26 cellular contexts compared by ENCODE assay signal in genomic region chr5:175715627-175716522, GRCh38. TPM values are rescaled to one million over a fixed set of nuclear protein-coding genes. Genes with fewer than 3 reads are reported as not detected.
"Had no signal": no experiment of that assay in that cellular context is flagged by ENCODE, and none has a peak within 500 bp of the region (broad histone marks: within the 10 kb centered on the region; RNA-seq: fewer than 3 reads in every experiment).

No MANE protein-coding gene starts in this region.

- H3K4me3 Mint-ChIP-seq: activated CD4-positive, alpha-beta T cell treated with anti-CD3 and anti-CD28 coated beads, Interleukin-2, amount 10 ng/mL, durations not matched to agents 7 days and 5 days; activated CD8-positive, alpha-beta T cell treated with anti-CD3 and anti-CD28 coated beads, Interleukin-2, amount 10 ng/mL, durations not matched to agents 7 days and 5 days; activated naive CD4-positive, alpha-beta T cell treated with anti-CD3 and anti-CD28 coated beads, Interleukin-2, amount 50 U/mL, for 24 hours; activated T-cell treated with anti-CD3 and anti-CD28 coated beads, Interleukin-2, amount 50 U/mL, for 4 hours; nephron progenitor cell; stimulated activated naive CD8-positive, alpha-beta T cell treated with anti-CD3 and anti-CD28 coated beads, Interleukin-15, amount 100 ng/mL, for 72 hours; T-helper 2 cell treated with Interferon-gamma antibody and Interleukin-4, amounts not matched to agents 5 μg/mL and 100 μg/mL, for 36 hours had no signal

- ATAC-seq: activated CD8-positive, alpha-beta T cell treated with anti-CD3 and anti-CD28 coated beads, Interleukin-2, amount 10 ng/mL, durations not matched to agents 7 days and 5 days; activated T-cell treated with anti-CD3 and anti-CD28 coated beads, Interleukin-2, amount 50 U/mL, for 4 hours; body of pancreas; foreskin keratinocyte; left lobe of liver; stimulated activated naive CD8-positive, alpha-beta T cell treated with anti-CD3 and anti-CD28 coated beads, Interleukin-15, amount 100 ng/mL, for 72 hours had no signal

- H3K27me3 ChIP-seq: body of pancreas, colonic mucosa, foreskin keratinocyte, upper lobe of left lung had no signal

- H3K27ac Mint-ChIP-seq: activated CD4-positive, alpha-beta T cell treated with anti-CD3 and anti-CD28 coated beads, Interleukin-2, amount 10 ng/mL, durations not matched to agents 7 days and 5 days; activated CD8-positive, alpha-beta T cell treated with anti-CD3 and anti-CD28 coated beads, Interleukin-2, amount 10 ng/mL, durations not matched to agents 7 days and 5 days; activated naive CD4-positive, alpha-beta T cell treated with anti-CD3 and anti-CD28 coated beads, Interleukin-2, amount 50 U/mL, for 24 hours; nephron progenitor cell; stimulated activated naive CD8-positive, alpha-beta T cell treated with anti-CD3 and anti-CD28 coated beads, Interleukin-15, amount 100 ng/mL, for 72 hours; T-helper 2 cell treated with Interferon-gamma antibody and Interleukin-4, amounts not matched to agents 5 μg/mL and 100 μg/mL, for 36 hours had no signal

- H3K4me1 ChIP-seq: colonic mucosa, foreskin keratinocyte, upper lobe of left lung had no signal

- H3K36me3 ChIP-seq: colonic mucosa, upper lobe of left lung had no signal

- H3K27ac ChIP-seq: body of pancreas, colonic mucosa, foreskin keratinocyte, skin epidermis, upper lobe of left lung had no signal

- H3K27me3 Mint-ChIP-seq: activated CD4-positive, alpha-beta T cell treated with anti-CD3 and anti-CD28 coated beads, Interleukin-2, amount 10 ng/mL, durations not matched to agents 7 days and 5 days; activated naive CD4-positive, alpha-beta T cell treated with anti-CD3 and anti-CD28 coated beads, Interleukin-2, amount 50 U/mL, for 24 hours had no signal

- H3K9me3 ChIP-seq: colonic mucosa had no signal

- H3K4me3 ChIP-seq: body of pancreas, colonic mucosa, skin epidermis, upper lobe of left lung had no signal

- DNase-seq: activated CD4-positive, alpha-beta T cell treated with anti-CD3 and anti-CD28 coated beads, Interleukin-2, amount 10 ng/mL, durations not matched to agents 7 days and 5 days; activated CD4-positive, CD25-positive, alpha-beta regulatory T cell; activated CD8-positive, alpha-beta memory T cell treated with anti-CD3 and anti-CD28 coated beads, Interleukin-2, amount 50 U/mL, for 4 hours; activated CD8-positive, alpha-beta T cell treated with anti-CD3 and anti-CD28 coated beads, Interleukin-2, amount 10 ng/mL, durations not matched to agents 7 days and 5 days; activated T-cell treated with anti-CD3 and anti-CD28 coated beads, Interleukin-2, amount 50 U/mL, for 4 hours; amniotic stem cell; body of pancreas; central memory CD4-positive, alpha-beta T cell; colonic mucosa; foreskin keratinocyte; hypothalamus; islet precursor cell; mammary epithelial cell; nephron progenitor cell; nucleus accumbens; retina; stimulated activated CD4-positive, alpha-beta T cell treated with anti-CD3 and anti-CD28 coated beads, Interleukin-15, amount 100 ng/mL, for 24 hours; stimulated activated CD4-positive, alpha-beta T cell treated with anti-CD3 and anti-CD28 coated beads, Interleukin-2, amount 100 ng/mL, for 48 hours; stimulated activated naive CD8-positive, alpha-beta T cell treated with anti-CD3 and anti-CD28 coated beads, Interleukin-15, amount 100 ng/mL, for 72 hours; upper lobe of left lung had no signal

RNA-seq across cellular contexts. Expression of gene HRH2, which starts 58.0 kb away (rescaled TPM):
- total RNA-seq: fibroblast of lung, foreskin keratinocyte, mammary epithelial cell, myocyte had no signal
- polyA plus RNA-seq: foreskin keratinocyte had no signal
